ENCODE assay signal across 22 cellular contexts in the genomic region with DNA sequence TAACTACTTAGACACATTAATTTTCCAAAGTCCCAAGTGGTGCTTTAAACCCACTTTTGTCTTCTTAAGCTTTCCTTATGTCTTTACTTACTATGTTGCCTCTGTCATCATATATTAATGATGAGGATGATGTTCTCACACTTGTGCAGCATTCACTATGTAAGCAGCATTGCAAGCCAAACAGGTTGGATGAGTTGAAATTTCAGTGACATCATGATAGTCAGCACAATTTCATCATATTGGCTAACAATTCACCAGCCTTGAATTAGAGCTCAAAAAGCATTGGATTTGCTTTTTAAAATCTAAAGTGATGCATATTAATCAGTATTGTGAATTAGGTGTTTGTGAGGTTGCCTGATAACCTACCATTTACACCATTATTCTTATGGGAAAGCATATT.
"Had no signal": no experiment of that assay in that cellular context is flagged by ENCODE, and none has a peak within 500 bp of the region (broad histone marks: within the 10 kb centered on the region; RNA-seq: fewer than 3 reads in every experiment).

No MANE protein-coding gene starts in this region.

- H3K27ac ChIP-seq: breast epithelium, colonic mucosa, dorsolateral prefrontal cortex, foreskin keratinocyte, left ventricle myocardium inferior, neutrophil, pancreas, thyroid gland had no signal

- H3K4me1 ChIP-seq: breast epithelium, colonic mucosa, foreskin keratinocyte, left ventricle myocardium inferior, thyroid gland had no signal

- H3K4me3 ChIP-seq: breast epithelium, colonic mucosa, dorsolateral prefrontal cortex, left ventricle myocardium inferior, pancreas, thyroid gland had no signal

- ATAC-seq: foreskin keratinocyte; natural killer cell; right cardiac atrium; stimulated activated naive CD8-positive, alpha-beta T cell treated with anti-CD3 and anti-CD28 coated beads, Interleukin-15, Interleukin-2, amounts not matched to agents 100 U/mL and 50 U/mL, for 24 hours; T-helper 17 cell had no signal

- H3K36me3 ChIP-seq: breast epithelium, colonic mucosa, left ventricle myocardium inferior, neutrophil, pancreas, thyroid gland had no signal

- H3K9me3 ChIP-seq: breast epithelium, colonic mucosa, left ventricle myocardium inferior, neutrophil, pancreas, thyroid gland had no signal

- DNase-seq: activated CD4-positive, alpha-beta memory T cell treated with anti-CD3 and anti-CD28 coated beads for 36 hours; activated CD4-positive, alpha-beta T cell treated with anti-CD3 and anti-CD28 coated beads for 48 hours; activated naive CD4-positive, alpha-beta T cell treated with Interleukin-2 at 50 U/mL for 16 hours; activated naive CD8-positive, alpha-beta T cell treated with anti-CD3 and anti-CD28 coated beads for 36 hours; activated T-cell treated with anti-CD3 and anti-CD28 coated beads, Interleukin-2, amount 50 U/mL, for 48 hours; amniotic stem cell; colonic mucosa; dorsolateral prefrontal cortex; foreskin keratinocyte; hippocampal formation; kidney glomerular epithelial cell; left ventricle myocardium inferior; natural killer cell; pancreas; right cardiac atrium; stimulated activated CD4-positive, alpha-beta T cell treated with anti-CD3 and anti-CD28 coated beads, Interleukin-12 subunit alpha, Interleukin-12 subunit beta, amount 100 ng/mL, for 4 hours; stimulated activated CD4-positive, alpha-beta T cell treated with anti-CD3 and anti-CD28 coated beads, Interleukin-4, amount 100 ng/mL, for 4 hours; stimulated activated naive CD8-positive, alpha-beta T cell treated with anti-CD3 and anti-CD28 coated beads, Interleukin-15, Interleukin-2, amounts not matched to agents 100 U/mL and 50 U/mL, for 24 hours; T-helper 17 cell; thyroid gland had no signal

- H3K27me3 ChIP-seq: breast epithelium, colonic mucosa, dorsolateral prefrontal cortex, foreskin keratinocyte, neutrophil, pancreas, thyroid gland had no signal
